In the genomic region with DNA sequence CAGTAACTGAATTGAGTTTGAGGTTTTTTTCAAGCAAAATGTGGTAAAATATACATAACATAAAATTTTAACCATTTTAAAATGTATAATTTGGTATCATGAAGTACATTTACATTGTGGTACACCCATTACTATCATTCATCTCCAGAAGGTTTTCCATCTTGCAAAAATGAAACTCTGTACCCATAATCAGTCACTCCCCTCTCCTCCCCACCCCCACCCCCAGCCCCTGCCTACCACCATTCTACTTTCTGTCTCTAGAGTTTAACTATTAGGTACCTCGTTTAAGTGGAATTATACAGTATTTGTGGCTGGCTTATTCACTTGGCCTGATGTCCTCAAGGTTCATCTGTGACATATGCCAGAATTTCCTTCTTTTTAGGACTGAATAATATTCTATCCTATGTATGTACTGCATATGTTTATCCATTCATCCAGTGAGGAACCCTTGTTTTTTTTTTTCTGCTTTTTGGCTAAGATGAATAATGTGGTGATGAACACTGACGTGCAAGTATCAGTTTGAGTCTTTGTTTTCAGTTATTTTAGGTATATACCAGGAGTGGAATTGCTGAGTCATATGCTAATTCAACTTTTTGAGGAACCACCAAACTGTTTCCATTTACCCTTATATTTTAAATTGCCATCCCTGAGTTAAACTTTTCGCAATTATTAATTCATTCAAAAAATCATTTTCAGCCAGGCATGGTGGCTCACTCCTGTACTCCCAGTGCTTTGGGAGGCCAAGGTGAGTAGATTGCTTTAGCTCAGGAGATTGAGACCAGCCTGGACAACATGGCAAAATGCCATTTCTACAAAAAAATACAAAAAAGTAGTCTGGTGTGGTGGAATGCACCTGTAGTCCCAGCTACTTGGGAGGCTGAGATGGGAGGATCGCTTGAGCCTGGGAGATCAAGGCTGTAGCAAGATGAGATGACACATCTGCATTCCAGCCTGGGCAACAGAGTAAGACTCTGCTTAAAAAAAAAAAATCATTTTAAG, we compare ENCODE assay signal across 8 cellular contexts.
DNase-seq lines count a peak whose midpoint lies in the region; ATAC-seq, FAIRE-seq and TF ChIP-seq lines count a peak whose summit lies in the region.

No MANE protein-coding gene starts in this region.

- no peak overlapping the region for H2AFZ ChIP-seq in Karpas-422 (ENCODE audit: low read length)

- peak; percentile 71 for DNase-seq in RPMI7951 (ENCODE audit: low read depth)
- DNase-seq in fibroblast of villous mesenchyme (ENCODE audit: low read depth) = peak; percentile 58
- no peak for DNase-seq in posterior vena cava (ENCODE audit: low spot score)
- no peak for DNase-seq in H54 (ENCODE audit: insufficient read length, low spot score)
- no peak for DNase-seq in Karpas-422
- no peak for DNase-seq in BE2C

- no peak overlapping the region for H3K27ac ChIP-seq in Karpas-422 (ENCODE audit: low read length)

- TF ChIP-seq CTCF in fibroblast of villous mesenchyme (IDR thresholded peaks at IDR 0.05; ENCODE audit: insufficient read depth, low read depth, low read length) (no peak), BE2C (IDR thresholded peaks at IDR 0.05; ENCODE audit: low read depth, low read length) (no peak)

- H3K4me3 ChIP-seq in fibroblast of villous mesenchyme (ENCODE audit: low read depth, low read length) (no peak overlapping the region), Karpas-422 (ENCODE audit: low read length) (no peak overlapping the region), BE2C (ENCODE audit: low read depth, low read length) (no peak overlapping the region)

- FAIRE-seq in H54 (lab: Jason Lieb, UNC) = no peak

- no peaks in the 10 kb centered on the region for H3K36me3 ChIP-seq in Karpas-422 (ENCODE audit: insufficient read depth, low read length)
- H3K36me3 ChIP-seq in BE2C = no peaks in the 10 kb centered on the region

- intact Hi-C loops in posterior vena cava (cut with DNase I) = no loop called here

- no peaks in the 10 kb centered on the region for H4K20me1 ChIP-seq in Karpas-422 (ENCODE audit: insufficient read depth, low read depth, low read length)

- no peak overlapping the region for H3K4me2 ChIP-seq in Karpas-422 (ENCODE audit: low read depth, low read length, poor library complexity, severe bottlenecking)

- TF ChIP-seq POLR2A in H54 (IDR thresholded peaks at IDR 0.05; ENCODE audit: low read depth, low read length) = no peak

- ATAC-seq in GM19023 (IDR thresholded peaks at IDR 0.05; ENCODE audit: unreplicated experiment) = peak; percentile 76
- peak; percentile 82 for ATAC-seq in HG02884 (IDR thresholded peaks at IDR 0.05; ENCODE audit: unreplicated experiment)

- H3K27me3 ChIP-seq in Karpas-422 (ENCODE audit: low read length) (no peaks in the 10 kb centered on the region), BE2C (no peaks in the 10 kb centered on the region)

- H3K4me1 ChIP-seq in Karpas-422 (ENCODE audit: low read length) (peaks cover 2% of the 10 kb centered on the region; the same call in 1 of the 2 replicates), BE2C (no peaks in the 10 kb centered on the region)

- H3K9me2 ChIP-seq in Karpas-422 (replicated peaks; ENCODE audit: insufficient read depth, low read length) = no peaks in the 10 kb centered on the region

- H3K79me2 ChIP-seq in Karpas-422 (ENCODE audit: low read length) = no peaks in the 10 kb centered on the region

- no peaks in the 10 kb centered on the region for H3K9me3 ChIP-seq in Karpas-422 (ENCODE audit: low read length)
- H3K9me3 ChIP-seq in BE2C = no peaks in the 10 kb centered on the region

- no peak overlapping the region for H3K9ac ChIP-seq in Karpas-422 (ENCODE audit: low read length)

Comparison
In these comparisons a context has a peak if more than half of its experiments do, and no peak if none do; other contexts are left out.
1. DNase-seq: peak in RPMI7951 (single experiment) and fibroblast of villous mesenchyme (single experiment); none in posterior vena cava (single experiment), H54 (single experiment), Karpas-422 (single experiment) and BE2C (single experiment).